Comparison of ENCODE assay signal across 11 cellular contexts in the genomic region with DNA sequence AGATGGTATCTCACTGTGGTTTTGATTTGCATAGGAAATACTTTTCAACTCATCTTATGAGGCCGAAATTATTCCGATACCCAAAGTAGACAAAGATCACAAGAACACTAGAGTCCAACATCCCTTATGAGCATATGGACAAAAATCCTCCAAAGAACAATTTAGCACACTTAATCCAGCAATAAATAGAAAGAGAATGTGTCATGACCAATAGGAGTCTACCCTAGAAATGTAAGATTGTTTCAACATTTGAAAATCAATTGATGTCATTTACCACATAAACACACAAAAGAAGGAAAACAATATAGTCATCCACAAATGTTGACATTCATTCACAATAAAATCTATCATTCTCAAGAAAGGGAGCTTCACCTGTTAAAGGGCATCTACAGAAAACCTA.
"Had no signal": no experiment of that assay in that cellular context is flagged by ENCODE, and none has a peak within 500 bp of the region (broad histone marks: within the 10 kb centered on the region; RNA-seq: fewer than 3 reads in every experiment).

No MANE protein-coding gene starts in this region.

- H3K36me3 ChIP-seq: HAP-1 had no signal

- H3K9me3 ChIP-seq: HAP-1 had no signal

- H3K9ac ChIP-seq: GM23248 had no signal

- H2AFZ ChIP-seq: GM23248, GM23338 had no signal

- ATAC-seq: GM23338, HCT116 had no signal

- H3K4me1 ChIP-seq: HAP-1 had no signal

- FAIRE-seq: H1, H54 had no signal

- H3K27ac ChIP-seq: GM23248 had no signal

- H3K4me2 ChIP-seq: GM23338 had no signal

- DNase-seq: GM23248, GOT3, H7, H9, HCEC 1CT, HFFc6 had no signal

- H3K4me3 ChIP-seq: GM23248, GM23338, HAP-1 had no signal
